Comparison of ENCODE assay signal across 26 cellular contexts in the genomic region with DNA sequence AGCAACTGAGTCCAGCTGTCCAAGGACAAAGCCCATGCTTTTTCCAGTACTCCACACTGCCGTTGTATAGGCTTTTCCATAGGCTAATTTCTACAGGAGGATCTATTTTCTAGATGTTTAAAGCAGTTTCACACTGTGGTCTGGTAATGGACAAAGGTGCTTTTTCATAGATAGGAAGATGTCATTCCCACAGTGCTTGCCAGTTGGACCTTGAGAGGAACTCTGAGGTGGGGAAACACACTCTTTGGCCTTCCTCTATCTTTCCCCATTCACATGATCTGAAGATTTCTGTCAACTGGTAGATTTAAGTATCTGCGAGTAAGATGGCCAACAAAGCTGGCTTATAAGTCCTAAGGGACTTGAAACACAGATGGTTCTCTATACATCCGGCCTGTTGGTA.
DNase-seq lines count a peak whose midpoint lies in the region; ATAC-seq, FAIRE-seq and TF ChIP-seq lines count a peak whose summit lies in the region.
"Had no signal": no experiment of that assay in that cellular context is flagged by ENCODE, and none has a peak within 500 bp of the region (broad histone marks: within the 10 kb centered on the region; RNA-seq: fewer than 3 reads in every experiment).

No MANE protein-coding gene starts in this region.

- no peaks in the 10 kb centered on the region for H3K27me3 ChIP-seq in HepG2 (ENCODE audit: control insufficient read depth in 1 of 2, insufficient read depth in 2 of 2, low read length in 2 of 2)
- H3K27me3 ChIP-seq: BLaER1 treated with 17β-estradiol and CSF1 and Interleukin-3, amounts not matched to agents 10 nM and 100 nM had no signal

- H3K4me3 ChIP-seq in HepG2 (replicated peaks in 1 of 3; ENCODE audit: insufficient read depth in 1 of 3, low read depth in 2 of 3, low read length in 3 of 3), result no peak overlapping the region
- H3K4me3 ChIP-seq in lower leg skin (ENCODE audit: low read depth, poor library complexity, severe bottlenecking), result no peak overlapping the region
- H3K4me3 ChIP-seq: A549; BLaER1 treated with 17β-estradiol and CSF1 and Interleukin-3, amounts not matched to agents 10 nM and 100 nM had no signal

- H2AFZ ChIP-seq in HepG2 (ENCODE audit: low read length), result no peak overlapping the region

- CTCF ChIA-PET in HepG2 (lab: Yijun Ruan, JAX; ENCODE audit: low intra/inter-chr PET ratio, low total read pairs), result no interaction called here

- TF ChIP-seq CTCF in HepG2 (CRISPR knock-in tag; IDR thresholded peaks at IDR 0.05) (no peak), lower leg skin (IDR thresholded peaks at IDR 0.05) (no peak)

- DNase-seq in GM12892 (ENCODE audit: insufficient read length) (no peak), NCI-H82 (lab: John Stamatoyannopoulos, UW) (peak; percentile 86), HepG2 (ENCODE audit: low spot score) (peak; percentile 8), lower leg skin (ENCODE audit: low spot score in 2 of 2) (no peak), DMS 273 (lab: John Stamatoyannopoulos, UW; ENCODE audit: unreplicated experiment) (no peak), SHP77 (lab: John Stamatoyannopoulos, UW) (no peak), GM03348 (ENCODE audit: low spot score) (no peak)
- DNase-seq: AML-193; Caco-2; Calu3; CD4-positive, alpha-beta T cell; CD8-positive, alpha-beta T cell; DMS 273 treated with DMSO at 0.1 percent for 48 hours; DMS153; DMS53; DMS79; DND-41; EL; GDM1 had no signal

- H3K4me1 Mint-ChIP-seq in activated T-helper 17 cell treated with anti-CD3 and anti-CD28 coated beads, Interleukin-2, amount 50 U/mL, for 72 hours, result peaks cover 4% of the 10 kb centered on the region
- H3K4me1 Mint-ChIP-seq: B cell had no signal

- H4K20me1 ChIP-seq in HepG2 (ENCODE audit: insufficient read depth, low read length), result no peaks in the 10 kb centered on the region
- H4K20me1 ChIP-seq: BLaER1 treated with 17β-estradiol and CSF1 and Interleukin-3, amounts not matched to agents 10 nM and 100 nM had no signal

- no peaks in the 10 kb centered on the region for H3K27me3 Mint-ChIP-seq in activated T-helper 17 cell treated with anti-CD3 and anti-CD28 coated beads, Interleukin-2, amount 50 U/mL, for 72 hours
- H3K27me3 Mint-ChIP-seq: B cell; CD4-positive, alpha-beta T cell had no signal

- no peak overlapping the region for H3K9ac ChIP-seq in HepG2 (ENCODE audit: insufficient read depth, low read depth, low read length)
- H3K9ac ChIP-seq: BLaER1 treated with 17β-estradiol and CSF1 and Interleukin-3, amounts not matched to agents 10 nM and 100 nM had no signal

- H3K79me2 ChIP-seq in HepG2 (ENCODE audit: insufficient read depth, low read length), result no peaks in the 10 kb centered on the region

- peaks cover 45% of the 10 kb centered on the region for H3K36me3 Mint-ChIP-seq in activated T-helper 17 cell treated with anti-CD3 and anti-CD28 coated beads, Interleukin-2, amount 50 U/mL, for 72 hours (ENCODE audit: low read depth)

- POLR2A ChIA-PET in HepG2 (lab: Yijun Ruan, JAX), result no interaction called here

- BruUV-seq in HepG2 (replicated peaks; lab: Mats Ljungman, UMichigan), result no TSS peak

- peak overlapping the region; percentile 42 for H3K27ac Mint-ChIP-seq in activated T-helper 17 cell treated with anti-CD3 and anti-CD28 coated beads, Interleukin-2, amount 50 U/mL, for 72 hours
- H3K27ac Mint-ChIP-seq: B cell; CD4-positive, alpha-beta T cell; CD8-positive, alpha-beta T cell had no signal

- no peaks in the 10 kb centered on the region for H3K9me3 ChIP-seq in HepG2 (ENCODE audit: low read length)
- H3K9me3 ChIP-seq: A549; BLaER1 treated with 17β-estradiol and CSF1 and Interleukin-3, amounts not matched to agents 10 nM and 100 nM; Caco-2 had no signal

- H3K4me3 Mint-ChIP-seq in activated T-helper 17 cell treated with anti-CD3 and anti-CD28 coated beads, Interleukin-2, amount 50 U/mL, for 72 hours, result no peak overlapping the region
- H3K4me3 Mint-ChIP-seq: B cell; CD4-positive, alpha-beta T cell; CD8-positive, alpha-beta T cell had no signal

- TF ChIP-seq EP300 in HepG2 (IDR thresholded peaks at IDR 0.05; ENCODE audit: low read depth in 2 of 2, low read length in 2 of 2), result no peak
- no peak for TF ChIP-seq EP300 in HepG2 (CRISPR knock-in tag; IDR thresholded peaks at IDR 0.05; ENCODE audit: borderline replicate concordance)

- no peak overlapping the region for H3K27ac ChIP-seq in HepG2 (ENCODE audit: extremely low read length, insufficient read depth, low read length)
- H3K27ac ChIP-seq: 22Rv1; A549; BLaER1 treated with 17β-estradiol and CSF1 and Interleukin-3, amounts not matched to agents 10 nM and 100 nM; C4-2B had no signal

- ATAC-seq in activated T-helper 17 cell treated with anti-CD3 and anti-CD28 coated beads, Interleukin-2, amount 50 U/mL, for 72 hours (replicated peaks), result no peak
- ATAC-seq in HepG2, result peak; percentile 72
- ATAC-seq: A549; CD8-positive, alpha-beta T cell had no signal

- in situ Hi-C loops in HepG2 (cut with HindIII; ENCODE audit: extremely low pct_ligation_motif_present, low pct_unique_long_range_greater_than_20kb), result no loop called here

- H3K9me3 Mint-ChIP-seq in activated T-helper 17 cell treated with anti-CD3 and anti-CD28 coated beads, Interleukin-2, amount 50 U/mL, for 72 hours, result no peaks in the 10 kb centered on the region
- H3K9me3 Mint-ChIP-seq: CD4-positive, alpha-beta T cell; CD8-positive, alpha-beta T cell had no signal

- peaks cover 6% of the 10 kb centered on the region; the same call in 1 of the 2 replicates for H3K4me1 ChIP-seq in HepG2 (ENCODE audit: insufficient read depth, low read length)
- H3K4me1 ChIP-seq: BLaER1 treated with 17β-estradiol and CSF1 and Interleukin-3, amounts not matched to agents 10 nM and 100 nM; Caco-2 had no signal

- TF ChIP-seq RAD21 in HepG2 (CRISPR knock-in tag; IDR thresholded peaks at IDR 0.05), result no peak

- FAIRE-seq in GM12892 (lab: Jason Lieb, UNC) (peak; percentile 51), HepG2 (lab: Jason Lieb, UNC) (no peak)
- FAIRE-seq: A549, D721Med had no signal

- H3K4me2 ChIP-seq in HepG2 (ENCODE audit: low read depth, low read length), result no peak overlapping the region
- H3K4me2 ChIP-seq: A549; BLaER1 treated with 17β-estradiol and CSF1 and Interleukin-3, amounts not matched to agents 10 nM and 100 nM had no signal

- peaks cover 4 to 49% of the 10 kb centered on the region in 2 experiments for H3K36me3 ChIP-seq in HepG2 (replicated peaks in 1 of 2; ENCODE audit: control insufficient read depth in 1 of 2, insufficient read depth in 2 of 2, low read length in 2 of 2)

- TF ChIP-seq POLR2A in GM12892 (IDR thresholded peaks at IDR 0.05; ENCODE audit: low read depth, low read length) (no peak), HepG2 (IDR thresholded peaks at IDR 0.05; ENCODE audit: insufficient read depth in 1 of 2, low read depth in 2 of 2, low read length in 2 of 2) (no peak), lower leg skin (IDR thresholded peaks at IDR 0.05) (no peak)

- WGBS in HepG2 (ENCODE audit: low lambda C conversion rate), result 78% methylated on average over 3 of the region's 3 CpGs
- 87 to 91% methylated on average over 3 of the region's 3 CpGs for WGBS in lower leg skin, 2 donors

- intact Hi-C loops in HepG2 (cut with micrococcal nuclease; ENCODE audit: unreplicated experiment), result loop anchor here (5.0 kb wide), 1 partner anchor 1045 kb away; no protein-coding TSS in a partner anchor
- intact Hi-C loops in lower leg skin (cut with DNase I; ENCODE audit: low total_unique reads), result no loop called here

TF ChIP-seq in HepG2, 621 proteins besides CTCF, POLR2A, EP300 and RAD21 (continues in another document):
- TF ChIP-seq, protein P1, sequence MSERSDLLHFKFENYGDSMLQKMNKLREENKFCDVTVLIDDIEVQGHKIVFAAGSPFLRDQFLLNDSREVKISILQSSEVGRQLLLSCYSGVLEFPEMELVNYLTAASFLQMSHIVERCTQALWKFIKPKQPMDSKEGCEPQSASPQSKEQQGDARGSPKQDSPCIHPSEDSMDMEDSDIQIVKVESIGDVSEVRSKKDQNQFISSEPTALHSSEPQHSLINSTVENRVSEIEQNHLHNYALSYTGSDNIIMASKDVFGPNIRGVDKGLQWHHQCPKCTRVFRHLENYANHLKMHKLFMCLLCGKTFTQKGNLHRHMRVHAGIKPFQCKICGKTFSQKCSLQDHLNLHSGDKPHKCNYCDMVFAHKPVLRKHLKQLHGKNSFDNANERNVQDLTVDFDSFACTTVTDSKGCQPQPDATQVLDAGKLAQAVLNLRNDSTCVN (CRISPR knock-in tag; IDR thresholded peaks at IDR 0.05; ENCODE audit: borderline replicate concordance), result no peak
- TF ChIP-seq ZNF510 (CRISPR knock-in tag; IDR thresholded peaks at IDR 0.05; ENCODE audit: low read depth), result 0 out of 2 replicates have a peak, but pooled peaks have one; percentile 50
- no peak for TF ChIP-seq ZNF317 (CRISPR knock-in tag; IDR thresholded peaks at IDR 0.05)
- no peak for TF ChIP-seq PLRG1 (conservative IDR thresholded peaks at IDR 0.05)
- no peak for TF ChIP-seq IRF9 (CRISPR knock-in tag; IDR thresholded peaks at IDR 0.05; ENCODE audit: borderline replicate concordance)
- TF ChIP-seq ZBTB1 (CRISPR knock-in tag; IDR thresholded peaks at IDR 0.05; ENCODE audit: borderline replicate concordance), result no peak
- TF ChIP-seq BORCS8-MEF2B (CRISPR knock-in tag; IDR thresholded peaks at IDR 0.05), result no peak
- no peak for TF ChIP-seq ZKSCAN1 (IDR thresholded peaks at IDR 0.05; ENCODE audit: low read length)
- TF ChIP-seq ZIK1 (CRISPR knock-in tag; IDR thresholded peaks at IDR 0.05; ENCODE audit: borderline replicate concordance, low read depth), result no peak
- TF ChIP-seq GMEB2 (CRISPR knock-in tag; IDR thresholded peaks at IDR 0.05; ENCODE audit: low read depth), result no peak

Comparison
In these comparisons a context has a peak if more than half of its experiments do, and no peak if none do; other contexts are left out.
1. DNase-seq: peak in NCI-H82 (single experiment) and HepG2 (single experiment); none in GM12892 (single experiment), lower leg skin (0 of 2), DMS 273 (single experiment), SHP77 (0 of 2) and GM03348 (single experiment).